ENCODE assay signal across 7 cellular contexts in genomic region chr7:45001138-45001694, GRCh38. TPM values are rescaled to one million over a fixed set of nuclear protein-coding genes. Genes with fewer than 3 reads are reported as not detected.
A peak's percentile ranks its signal among the peaks of the same experiment; 100 is the strongest.
DNase-seq lines count a peak whose midpoint lies in the region; ATAC-seq and TF ChIP-seq lines count a peak whose summit lies in the region.

No MANE protein-coding gene starts in this region.

- H3K9me3 Mint-ChIP-seq in activated naive CD4-positive, alpha-beta T cell treated with anti-CD3 and anti-CD28 coated beads, Interleukin-2, amount 10 ng/mL, durations not matched to agents 7 days and 5 days = no peaks in the 10 kb centered on the region

- DNase-seq in OCI-M1 (lab: John Stamatoyannopoulos, UW) = peak; percentile 35
- peak; percentile 70 for DNase-seq in activated naive CD4-positive, alpha-beta T cell treated with anti-CD3 and anti-CD28 coated beads, Interleukin-2, amount 10 ng/mL, durations not matched to agents 7 days and 5 days
- peak; percentile 40 to 64 for DNase-seq in stimulated activated CD4-positive, alpha-beta T cell treated with anti-CD3 and anti-CD28 coated beads, Interleukin-4, amount 100 ng/mL, for 48 hours (ENCODE audit: low read depth in 2 of 2)
- no peak for DNase-seq in aorta

- peaks cover 19% of the 10 kb centered on the region for H3K36me3 Mint-ChIP-seq in activated naive CD4-positive, alpha-beta T cell treated with anti-CD3 and anti-CD28 coated beads, Interleukin-2, amount 10 ng/mL, durations not matched to agents 7 days and 5 days

- H3K9me3 ChIP-seq in HEK293 (ENCODE audit: control insufficient read depth, insufficient read depth, low read depth, low read length) (no peaks in the 10 kb centered on the region), iPS-18a (ENCODE audit: control insufficient read depth, low read depth, low read length) (no peaks in the 10 kb centered on the region), aorta (ENCODE audit: control insufficient read depth, low read length) (no peaks in the 10 kb centered on the region)

- H3K36me3 ChIP-seq in HEK293 (ENCODE audit: control insufficient read depth in 2 of 2, insufficient read depth in 1 of 2, low read length in 2 of 2) (no peaks in the 10 kb centered on the region; a peak in 1 of 3 replicates), iPS-18a (ENCODE audit: control insufficient read depth, low read depth, low read length) (no peaks in the 10 kb centered on the region), aorta (ENCODE audit: control insufficient read depth in 1 of 2, insufficient read depth in 2 of 2, low read length in 1 of 2) (no peaks in the 10 kb centered on the region)

- intact Hi-C loops in aorta (cut with DNase I) = no loop called here

- H3K27me3 ChIP-seq in iPS-18a (ENCODE audit: control insufficient read depth, insufficient read depth, low read length) (no peaks in the 10 kb centered on the region), aorta (ENCODE audit: control insufficient read depth in 1 of 2, insufficient read depth in 2 of 2, low read length in 1 of 2) (no peaks in the 10 kb centered on the region)

- H3K9ac ChIP-seq in iPS-18a (ENCODE audit: low read length) = peak overlapping the region; percentile 87

- WGBS in aorta, 2 donors = 16 to 22% methylated on average over 10 of the region's 10 CpGs

- no peaks in the 10 kb centered on the region for H3K27me3 Mint-ChIP-seq in activated naive CD4-positive, alpha-beta T cell treated with anti-CD3 and anti-CD28 coated beads, Interleukin-2, amount 10 ng/mL, durations not matched to agents 7 days and 5 days

- peak overlapping the region; percentile 83 for H3K4me3 Mint-ChIP-seq in activated naive CD4-positive, alpha-beta T cell treated with anti-CD3 and anti-CD28 coated beads, Interleukin-2, amount 10 ng/mL, durations not matched to agents 7 days and 5 days

- H3K4me1 ChIP-seq in HEK293 (ENCODE audit: control insufficient read depth, insufficient read depth, low read length) (peaks cover 5% of the 10 kb centered on the region; the same call in 1 of the 2 replicates), iPS-18a (ENCODE audit: control insufficient read depth, low read depth, low read length) (peaks cover 4% of the 10 kb centered on the region), aorta (ENCODE audit: control insufficient read depth in 1 of 2, insufficient read depth in 2 of 2, low read length in 2 of 2) (no peaks in the 10 kb centered on the region)

- H3K4me3 ChIP-seq in HEK293 (ENCODE audit: low read depth, low read length) (peak overlapping the region; percentile 55), iPS-18a (ENCODE audit: low read length) (peak overlapping the region; percentile 97), aorta (ENCODE audit: low read length in 2 of 2) (peak overlapping the region in 1 of 2 donors; percentile 96)

- peak; percentile 25 for ATAC-seq in GM18498 (IDR thresholded peaks at IDR 0.05; ENCODE audit: unreplicated experiment)
- no peak for ATAC-seq in aorta (ENCODE audit: low FRiP score)

- peak overlapping the region; percentile 91 for H3K27ac Mint-ChIP-seq in activated naive CD4-positive, alpha-beta T cell treated with anti-CD3 and anti-CD28 coated beads, Interleukin-2, amount 10 ng/mL, durations not matched to agents 7 days and 5 days

- CTCF ChIA-PET in HEK293 (lab: Yijun Ruan, JAX) = interaction anchor here (0.6 to 3.0 kb wide), 2 partner anchors 27 to 1744 kb away, joined by 3 to 14 read pairs; no protein-coding TSS in a partner anchor
- CTCF ChIA-PET in activated naive CD4-positive, alpha-beta T cell treated with anti-CD3 and anti-CD28 coated beads, Interleukin-2, amount 10 ng/mL, durations not matched to agents 7 days and 5 days (lab: Charles Lee) = interaction anchor here (0.7 to 4.7 kb wide), 10 partner anchors 15 to 135 kb away, joined by 3 to 41 read pairs (median 4); partner anchors contain the start of gene MYO1G

- peaks cover 56% of the 10 kb centered on the region for H3K4me1 Mint-ChIP-seq in activated naive CD4-positive, alpha-beta T cell treated with anti-CD3 and anti-CD28 coated beads, Interleukin-2, amount 10 ng/mL, durations not matched to agents 7 days and 5 days

- no peak for TF ChIP-seq CTCF in HEK293 (tag by site-specific recombination; IDR thresholded peaks at IDR 0.05)

- POLR2A ChIA-PET in HEK293 (lab: Yijun Ruan, JAX) = interaction anchor here (0.6 to 3.3 kb wide), 16 partner anchors 12 to 419 kb away, joined by 3 to 21 read pairs (median 4); partner anchors contain the start of genes H2AZ2, NACAD, OGDH and TBRG4

- H3K27ac ChIP-seq in HEK293 (ENCODE audit: extremely low read depth, low read depth, low read length) (peak overlapping the region; percentile 68), iPS-18a (ENCODE audit: low read length) (no peak overlapping the region), aorta (ENCODE audit: low read depth in 1 of 2, low read length in 2 of 2) (peak overlapping the region in 1 of 2 donors; percentile 59)

TF ChIP-seq in HEK293, 187 proteins besides CTCF, POLR2A, EP300 and RAD21 (continues in another document):
- TF ChIP-seq ZNF623 (tag by site-specific recombination; IDR thresholded peaks at IDR 0.05) = no peak
- TF ChIP-seq BCL6B (tag by site-specific recombination; IDR thresholded peaks at IDR 0.05) = no peak
- TF ChIP-seq ZBTB44 (tag by site-specific recombination; IDR thresholded peaks at IDR 0.05) = 0 out of 2 replicates have a peak, but pooled peaks have one; percentile 51
- TF ChIP-seq TCF7L2 (IDR thresholded peaks at IDR 0.05; ENCODE audit: borderline replicate concordance, low read depth, low read length) = no peak
- TF ChIP-seq ZNF548 (tag by site-specific recombination; IDR thresholded peaks at IDR 0.05) = no peak
- TF ChIP-seq ZSCAN4 (tag by site-specific recombination; IDR thresholded peaks at IDR 0.05) = no peak
- TF ChIP-seq ZNF148 (tag by site-specific recombination; IDR thresholded peaks at IDR 0.05; ENCODE audit: borderline replicate concordance) = no peak
- no peak for TF ChIP-seq ZSCAN18 (tag by site-specific recombination; IDR thresholded peaks at IDR 0.05)
- no peak for TF ChIP-seq ZNF239 (tag by site-specific recombination; IDR thresholded peaks at IDR 0.05)

RNA-seq across cellular contexts. Expression of gene CCM2, which starts 1.2 kb away (rescaled TPM):
- 10 to 100 TPM; 38.6 to 49.1 TPM for total RNA-seq in aorta
- polyA plus RNA-seq in aorta = 10 to 100 TPM; 32.7 to 41.5 TPM

RNA-seq across cellular contexts. Expression of gene MYO1G, which starts 22.4 kb away (rescaled TPM):
- total RNA-seq in aorta = 10 to 100 TPM in 1 of 2 donors, 1 to 10 TPM in 1; 7.2 to 21.3 TPM
- polyA plus RNA-seq in aorta = 1 to 10 TPM; 1.4 to 3.5 TPM

Comparison
In these comparisons a context has a peak if more than half of its experiments do, and no peak if none do; other contexts are left out.
1. DNase-seq: peak in OCI-M1 (single experiment), activated naive CD4-positive, alpha-beta T cell treated with anti-CD3 and anti-CD28 coated beads, Interleukin-2, amount 10 ng/mL, durations not matched to agents 7 days and 5 days (single experiment) and stimulated activated CD4-positive, alpha-beta T cell treated with anti-CD3 and anti-CD28 coated beads, Interleukin-4, amount 100 ng/mL, for 48 hours (2 of 2); none in aorta (0 of 2).